Comparison of ENCODE assay signal across 18 cellular contexts in the genomic region with DNA sequence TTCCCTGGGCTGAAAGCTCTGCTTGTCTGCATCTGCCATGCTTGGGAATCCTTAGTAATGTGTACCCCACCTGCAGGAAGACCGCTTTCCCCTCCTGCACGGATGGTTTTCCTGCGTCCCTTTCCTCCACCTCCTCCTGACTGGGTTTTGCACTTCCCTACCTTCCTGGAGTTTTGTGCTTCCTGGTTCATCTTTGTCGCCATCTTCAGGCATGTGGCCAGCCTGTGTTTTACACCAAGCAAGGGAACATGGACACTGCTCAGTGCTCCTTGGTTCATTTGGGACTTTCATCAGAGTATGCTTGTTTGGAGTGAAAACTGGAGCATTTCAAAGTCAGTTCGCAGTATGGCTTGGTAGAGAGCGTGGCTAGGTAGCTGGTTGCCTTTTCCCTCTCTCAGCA. TPM values are rescaled to one million over a fixed set of nuclear protein-coding genes. Genes with fewer than 3 reads are reported as not detected.
DNase-seq lines count a peak whose midpoint lies in the region; ATAC-seq and TF ChIP-seq lines count a peak whose summit lies in the region.
"Had no signal": no experiment of that assay in that cellular context is flagged by ENCODE, and none has a peak within 500 bp of the region (broad histone marks: within the 10 kb centered on the region; RNA-seq: fewer than 3 reads in every experiment).

No MANE protein-coding gene starts in this region.

- H3K27me3 Mint-ChIP-seq in activated naive CD4-positive, alpha-beta T cell treated with anti-CD3 and anti-CD28 coated beads for 36 hours (ENCODE audit: low read depth) = no peaks in the 10 kb centered on the region
- no peaks in the 10 kb centered on the region for H3K27me3 Mint-ChIP-seq in progenitor cell of endocrine pancreas
- H3K27me3 Mint-ChIP-seq in activated T-cell treated with anti-CD3 and anti-CD28 coated beads, Interleukin-2, amount 50 U/mL, for 72 hours (ENCODE audit: low read depth) = no peaks in the 10 kb centered on the region
- H3K27me3 Mint-ChIP-seq: stimulated activated naive CD8-positive, alpha-beta T cell treated with anti-CD3 and anti-CD28 coated beads, Interleukin-15, amount 100 ng/mL, for 72 hours had no signal

- CTCF ChIA-PET in activated naive CD4-positive, alpha-beta T cell treated with anti-CD3 and anti-CD28 coated beads for 36 hours (lab: Charles Lee) = interaction anchor here (1.0 kb wide), 1 partner anchor 27 kb away, joined by 3 read pairs; no protein-coding TSS in a partner anchor
- CTCF ChIA-PET in GM10248 (lab: Yijun Ruan, JAX) = interaction anchor here (1.2 kb wide), 1 partner anchor 27 kb away, joined by 3 read pairs; no protein-coding TSS in a partner anchor

- intact Hi-C loops in activated naive CD4-positive, alpha-beta T cell treated with anti-CD3 and anti-CD28 coated beads for 36 hours (cut with micrococcal nuclease) = no loop called here

- H3K4me3 Mint-ChIP-seq in activated naive CD4-positive, alpha-beta T cell treated with anti-CD3 and anti-CD28 coated beads for 36 hours = no peak overlapping the region
- H3K4me3 Mint-ChIP-seq in progenitor cell of endocrine pancreas (ENCODE audit: low read depth) = no peak overlapping the region
- H3K4me3 Mint-ChIP-seq in activated T-cell treated with anti-CD3 and anti-CD28 coated beads, Interleukin-2, amount 50 U/mL, for 72 hours = no peak overlapping the region
- H3K4me3 Mint-ChIP-seq: activated T-helper 1 cell treated with anti-CD3 and anti-CD28 coated beads, Interleukin-12 subunit alpha, Interleukin-12 subunit beta, Interleukin-2, Interleukin-4 antibody, amounts not matched to agents 30 ng/mL and 10 ng/mL and 1 ng/mL, durations not matched to agents 14 hours and 24 hours and 36 hours; B cell; brain; stimulated activated naive CD8-positive, alpha-beta T cell treated with anti-CD3 and anti-CD28 coated beads, Interleukin-15, amount 100 ng/mL, for 72 hours had no signal

- no peak for ATAC-seq in activated T-cell treated with anti-CD3 and anti-CD28 coated beads, Interleukin-2, amount 50 U/mL, for 72 hours (replicated peaks in 1 of 2)
- ATAC-seq: stimulated activated naive CD8-positive, alpha-beta T cell treated with anti-CD3 and anti-CD28 coated beads, Interleukin-15, amount 100 ng/mL, for 72 hours had no signal

- peak; percentile 5 for DNase-seq in activated naive CD4-positive, alpha-beta T cell treated with anti-CD3 and anti-CD28 coated beads for 36 hours
- DNase-seq in activated naive CD4-positive, alpha-beta T cell treated with anti-CD3 and anti-CD28 coated beads, Interleukin-2, amount 50 U/mL, for 16 hours = no peak
- peak; percentile 13 for DNase-seq in M059J (ENCODE audit: low read depth)
- DNase-seq in epithelial cell of esophagus (ENCODE audit: low read depth) = peak; percentile 49
- no peak for DNase-seq in progenitor cell of endocrine pancreas (ENCODE audit: low spot score, unreplicated experiment)
- no peak for DNase-seq in GM10248 (ENCODE audit: extremely low spot score)
- DNase-seq in globus pallidus (ENCODE audit: low spot score) = no peak
- DNase-seq in activated T-cell treated with anti-CD3 and anti-CD28 coated beads, Interleukin-2, amount 50 U/mL, for 72 hours = no peak
- DNase-seq: activated CD4-positive, alpha-beta T cell treated with anti-CD3 and anti-CD28 coated beads for 1 hour; NCI-H1105; NCI-H774; retina; stimulated activated CD4-positive, alpha-beta T cell treated with anti-CD3 and anti-CD28 coated beads, Interleukin-4, amount 100 ng/mL, for 4 hours; stimulated activated naive CD8-positive, alpha-beta T cell treated with anti-CD3 and anti-CD28 coated beads, Interleukin-15, amount 100 ng/mL, for 72 hours had no signal

- no peak overlapping the region for H3K27ac Mint-ChIP-seq in activated naive CD4-positive, alpha-beta T cell treated with anti-CD3 and anti-CD28 coated beads for 36 hours
- no peak overlapping the region for H3K27ac Mint-ChIP-seq in progenitor cell of endocrine pancreas
- H3K27ac Mint-ChIP-seq in activated T-cell treated with anti-CD3 and anti-CD28 coated beads, Interleukin-2, amount 50 U/mL, for 72 hours = no peak overlapping the region
- H3K27ac Mint-ChIP-seq: activated T-helper 1 cell treated with anti-CD3 and anti-CD28 coated beads, Interleukin-12 subunit alpha, Interleukin-12 subunit beta, Interleukin-2, Interleukin-4 antibody, amounts not matched to agents 30 ng/mL and 10 ng/mL and 1 ng/mL, durations not matched to agents 14 hours and 24 hours and 36 hours; B cell; brain; stimulated activated naive CD8-positive, alpha-beta T cell treated with anti-CD3 and anti-CD28 coated beads, Interleukin-15, amount 100 ng/mL, for 72 hours had no signal

- no peaks in the 10 kb centered on the region for H3K4me1 Mint-ChIP-seq in activated naive CD4-positive, alpha-beta T cell treated with anti-CD3 and anti-CD28 coated beads for 36 hours (ENCODE audit: low read depth)
- H3K4me1 Mint-ChIP-seq in progenitor cell of endocrine pancreas (ENCODE audit: low read depth) = no peaks in the 10 kb centered on the region
- no peaks in the 10 kb centered on the region for H3K4me1 Mint-ChIP-seq in activated T-cell treated with anti-CD3 and anti-CD28 coated beads, Interleukin-2, amount 50 U/mL, for 72 hours (ENCODE audit: low read depth)
- H3K4me1 Mint-ChIP-seq: B cell; stimulated activated naive CD8-positive, alpha-beta T cell treated with anti-CD3 and anti-CD28 coated beads, Interleukin-15, amount 100 ng/mL, for 72 hours had no signal

- TF ChIP-seq CTCF in epithelial cell of esophagus (IDR thresholded peaks at IDR 0.05; ENCODE audit: insufficient read depth, low read depth, low read length, missing control alignments) (peak; percentile 61), progenitor cell of endocrine pancreas (IDR thresholded peaks at IDR 0.05; ENCODE audit: unreplicated experiment) (peak; percentile 20), GM10248 (IDR thresholded peaks at IDR 0.05; ENCODE audit: control extremely low read depth, extremely low read depth, low read depth, missing control alignments) (no peak)

- H3K4me3 ChIP-seq in epithelial cell of esophagus (ENCODE audit: low read length) = no peak overlapping the region

- no peaks in the 10 kb centered on the region for H3K9me3 Mint-ChIP-seq in activated naive CD4-positive, alpha-beta T cell treated with anti-CD3 and anti-CD28 coated beads for 36 hours
- no peaks in the 10 kb centered on the region for H3K9me3 Mint-ChIP-seq in progenitor cell of endocrine pancreas (ENCODE audit: low read depth)
- H3K9me3 Mint-ChIP-seq in activated T-cell treated with anti-CD3 and anti-CD28 coated beads, Interleukin-2, amount 50 U/mL, for 72 hours = peaks cover 0 to 3% of the 10 kb centered on the region in 2 donors
- H3K9me3 Mint-ChIP-seq: activated T-helper 1 cell treated with anti-CD3 and anti-CD28 coated beads, Interleukin-12 subunit alpha, Interleukin-12 subunit beta, Interleukin-2, Interleukin-4 antibody, amounts not matched to agents 30 ng/mL and 10 ng/mL and 1 ng/mL, durations not matched to agents 14 hours and 24 hours and 36 hours; brain; stimulated activated naive CD8-positive, alpha-beta T cell treated with anti-CD3 and anti-CD28 coated beads, Interleukin-15, amount 100 ng/mL, for 72 hours had no signal

- POLR2A ChIA-PET in GM10248 (lab: Yijun Ruan, JAX) = no interaction called here

- H3K36me3 Mint-ChIP-seq in activated naive CD4-positive, alpha-beta T cell treated with anti-CD3 and anti-CD28 coated beads for 36 hours (ENCODE audit: low read depth) = no peaks in the 10 kb centered on the region
- no peaks in the 10 kb centered on the region for H3K36me3 Mint-ChIP-seq in progenitor cell of endocrine pancreas (ENCODE audit: insufficient read depth)
- H3K36me3 Mint-ChIP-seq in activated T-cell treated with anti-CD3 and anti-CD28 coated beads, Interleukin-2, amount 50 U/mL, for 72 hours (ENCODE audit: insufficient read depth in 2 of 2) = no peaks in the 10 kb centered on the region
- H3K36me3 Mint-ChIP-seq: brain had no signal

RNA-seq across cellular contexts. Expression of a gene that starts 30.7 kb away (rescaled TPM):
- total RNA-seq in activated naive CD4-positive, alpha-beta T cell treated with anti-CD3 and anti-CD28 coated beads for 36 hours = not detected
- total RNA-seq in M059J (2014; rRNA removed; shearing (Covaris generic)) = not detected in 2 replicates
- not detected in 2 replicates for total RNA-seq in progenitor cell of endocrine pancreas
- not detected for total RNA-seq in activated T-cell treated with anti-CD3 and anti-CD28 coated beads, Interleukin-2, amount 50 U/mL, for 72 hours
- total RNA-seq: activated T-helper 1 cell treated with anti-CD3 and anti-CD28 coated beads, Interleukin-12 subunit alpha, Interleukin-12 subunit beta, Interleukin-2, Interleukin-4 antibody, amounts not matched to agents 30 ng/mL and 10 ng/mL and 1 ng/mL, durations not matched to agents 14 hours and 24 hours and 36 hours; B cell; endothelial cell of umbilical vein had no signal

Comparison
In these comparisons a context has a peak if more than half of its experiments do, and no peak if none do; other contexts are left out.
1. DNase-seq: peak in activated naive CD4-positive, alpha-beta T cell treated with anti-CD3 and anti-CD28 coated beads for 36 hours (single experiment), M059J (single experiment) and epithelial cell of esophagus (single experiment); none in activated naive CD4-positive, alpha-beta T cell treated with anti-CD3 and anti-CD28 coated beads, Interleukin-2, amount 50 U/mL, for 16 hours (single experiment), progenitor cell of endocrine pancreas (single experiment), GM10248 (single experiment), globus pallidus (single experiment) and activated T-cell treated with anti-CD3 and anti-CD28 coated beads, Interleukin-2, amount 50 U/mL, for 72 hours (0 of 2).